15 cellular contexts compared by ENCODE assay signal in genomic region chrX:9953396-9953795, GRCh38. TPM values are rescaled to one million over a fixed set of nuclear protein-coding genes. Genes with fewer than 3 reads are reported as not detected.
A peak's percentile ranks its signal among the peaks of the same experiment; 100 is the strongest.
DNase-seq lines count a peak whose midpoint lies in the region; ATAC-seq and TF ChIP-seq lines count a peak whose summit lies in the region.
"Had no signal": no experiment of that assay in that cellular context is flagged by ENCODE, and none has a peak within 500 bp of the region (broad histone marks: within the 10 kb centered on the region; RNA-seq: fewer than 3 reads in every experiment).

No MANE protein-coding gene starts in this region.

- peaks cover 13% of the 10 kb centered on the region for H3K4me1 ChIP-seq in IMR-90 (ENCODE audit: control insufficient read depth, insufficient read depth, low read length)
- H3K4me1 ChIP-seq: A549, HAP-1 had no signal

- no peak overlapping the region for H4K8ac ChIP-seq in IMR-90 (ENCODE audit: low read depth in 2 of 2, low read length in 2 of 2)

- no peaks in the 10 kb centered on the region for H3K79me1 ChIP-seq in IMR-90 (ENCODE audit: low read depth in 1 of 2, low read length in 2 of 2)

- H3K9me3 ChIP-seq in IMR-90 (ENCODE audit: control insufficient read depth, insufficient read depth, low read length) = peaks cover 9% of the 10 kb centered on the region; the same call in 1 of the 2 replicates
- peaks cover 11% of the 10 kb centered on the region; the same call in 1 of the 2 replicates for H3K9me3 ChIP-seq in SU-DHL-6 (ENCODE audit: insufficient read depth, low read length)
- H3K9me3 ChIP-seq: A549, HAP-1 had no signal

- H2AK5ac ChIP-seq in IMR-90 (ENCODE audit: low read depth, low read length) = no peak overlapping the region

- H3K79me2 ChIP-seq in SU-DHL-6 (ENCODE audit: insufficient read depth, low read length) = no peaks in the 10 kb centered on the region

- H2BK120ac ChIP-seq in IMR-90 (ENCODE audit: low read depth, low read length) = peak overlapping the region; percentile 60

- peaks cover 14% of the 10 kb centered on the region; the same call in 1 of the 2 replicates for H3F3A ChIP-seq in SU-DHL-6 (ENCODE audit: insufficient read depth)

- H3K27ac ChIP-seq in IMR-90 (ENCODE audit: insufficient read depth, low read length) (no peak overlapping the region), SU-DHL-6 (ENCODE audit: low read depth, low read length) (peak overlapping the region; percentile 86)
- H3K27ac ChIP-seq: A549 had no signal

- no peak overlapping the region for H4K5ac ChIP-seq in IMR-90 (ENCODE audit: low read depth, low read length)

- H3K36me3 Mint-ChIP-seq in MCF 10A (ENCODE audit: insufficient read depth, unreplicated experiment) = peaks cover 7% of the 10 kb centered on the region
- H3K36me3 Mint-ChIP-seq: CD14-positive monocyte; CD8-positive, alpha-beta T cell had no signal

- peak overlapping the region; percentile 42; the same call in 1 of the 2 replicates for H2BK20ac ChIP-seq in IMR-90 (ENCODE audit: low read depth, low read length)

- intact Hi-C loops in IMR-90 (cut with micrococcal nuclease) (no loop called here), MCF 10A (cut with micrococcal nuclease) (no loop called here), left ventricle myocardium superior (cut with micrococcal nuclease) (no loop called here)

- no peak for TF ChIP-seq RAD21 in IMR-90 (IDR thresholded peaks at IDR 0.05; ENCODE audit: low read length)

- no peaks in the 10 kb centered on the region for H3K9me2 ChIP-seq in SU-DHL-6 (replicated peaks; ENCODE audit: insufficient read depth, low read length)

- H3K4me3 ChIP-seq in IMR-90 (ENCODE audit: insufficient read depth, low read depth, low read length) (no peak overlapping the region), SU-DHL-6 (ENCODE audit: insufficient read depth, low read length, poor library complexity, severe bottlenecking) (no peak overlapping the region)
- H3K4me3 ChIP-seq: A549, HAP-1 had no signal

- DNase-seq in IMR-90 (no peak), NAMALWA (ENCODE audit: low spot score) (peak; percentile 4), MCF 10A (ENCODE audit: unreplicated experiment) (no peak), left ventricle myocardium superior (no peak), GM03348 (ENCODE audit: low spot score) (no peak)
- DNase-seq: CD8-positive, alpha-beta T cell; COR-L47; DMS153; DMS79 treated with DMSO at 0.1 percent for 48 hours; GDM1 had no signal

- H3K27ac Mint-ChIP-seq in MCF 10A (ENCODE audit: low read depth, unreplicated experiment) = no peak overlapping the region
- H3K27ac Mint-ChIP-seq: CD14-positive monocyte; CD8-positive, alpha-beta T cell had no signal

- H3K4me2 ChIP-seq in IMR-90 (ENCODE audit: low read depth, low read length) (no peak overlapping the region), SU-DHL-6 (ENCODE audit: low read depth, low read length, poor library complexity, severe bottlenecking) (peak overlapping the region; percentile 38)
- H3K4me2 ChIP-seq: A549 had no signal

- H3K23ac ChIP-seq in IMR-90 (ENCODE audit: low read depth, low read length) = no peak overlapping the region

- H3K9me3 Mint-ChIP-seq in MCF 10A (ENCODE audit: unreplicated experiment) = no peaks in the 10 kb centered on the region
- H3K9me3 Mint-ChIP-seq: CD8-positive, alpha-beta T cell had no signal

- in situ Hi-C loops in IMR-90 (cut with MboI; ENCODE audit: low sequenced_read_pairs) = no loop called here

- H2BK15ac ChIP-seq in IMR-90 (ENCODE audit: low read depth, low read length) = peak overlapping the region; percentile 68; the same call in 1 of the 3 replicates

- TF ChIP-seq POLR2A in IMR-90 (IDR thresholded peaks at IDR 0.05; ENCODE audit: low read depth, low read length) = no peak

- no peak overlapping the region for H2BK5ac ChIP-seq in IMR-90 (ENCODE audit: low read depth, low read length, poor library complexity, severe bottlenecking)

- no peak overlapping the region for H3K14ac ChIP-seq in IMR-90 (replicated peaks; ENCODE audit: low read depth, low read length)

- BruUV-seq in IMR-90 (replicated peaks; lab: Mats Ljungman, UMichigan) = no TSS peak
- BruUV-seq in MCF 10A (replicated peaks; lab: Mats Ljungman, UMichigan) = no TSS peak

- H4K20me1 ChIP-seq in IMR-90 (ENCODE audit: insufficient read depth, low read length) = no peaks in the 10 kb centered on the region
- H4K20me1 ChIP-seq in SU-DHL-6 (ENCODE audit: low read depth, low read length) = no peaks in the 10 kb centered on the region

- H3K4ac ChIP-seq in IMR-90 (ENCODE audit: low read depth, low read length) = peak overlapping the region; percentile 32; the same call in 1 of the 2 replicates

- H3K36me3 ChIP-seq in IMR-90 (ENCODE audit: control insufficient read depth, insufficient read depth, low read length) = no peaks in the 10 kb centered on the region
- H3K36me3 ChIP-seq in SU-DHL-6 (ENCODE audit: low read length) = no peaks in the 10 kb centered on the region
- H3K36me3 ChIP-seq: HAP-1 had no signal

- no peak overlapping the region for H2AK9ac ChIP-seq in IMR-90 (replicated peaks; ENCODE audit: low read depth, low read length, poor library complexity)

- WGBS in IMR-90 (ENCODE audit: extremely low coverage in 2 of 2, insufficient read length in 1 of 2), 2 experiments = 86% methylated on average over 1 of the region's 2 CpGs; no CpG with 5 or more reads in 1 of the 2 experiments

- dilution Hi-C loops in IMR-90 (cut with HindIII; ENCODE audit: low sequenced_read_pairs, unreplicated experiment) = no loop called here

- no peak overlapping the region for H4K91ac ChIP-seq in IMR-90 (ENCODE audit: insufficient read depth, low read depth, low read length)

- H3K9ac ChIP-seq in IMR-90 (ENCODE audit: low read depth, low read length) (no peak overlapping the region), SU-DHL-6 (ENCODE audit: low read length) (0 out of 2 replicates have a peak overlapping the region, but pooled peaks have one; percentile 11)

- CTCF ChIA-PET in IMR-90 (lab: Yijun Ruan, JAX) (no interaction called here), MCF 10A (lab: Yijun Ruan, JAX) (no interaction called here)

- no peak overlapping the region for H3K56ac ChIP-seq in IMR-90 (ENCODE audit: extremely low read depth, insufficient read depth, low read length)

- H3K18ac ChIP-seq in IMR-90 (ENCODE audit: low read depth, low read length) = peak overlapping the region; percentile 24; the same call in 1 of the 2 replicates

- ATAC-seq in IMR-90 (ENCODE audit: low read depth) (no peak), left ventricle myocardium superior (no peak)
- ATAC-seq: A549; CD8-positive, alpha-beta T cell had no signal

- peaks cover 4% of the 10 kb centered on the region for H3K27me3 Mint-ChIP-seq in MCF 10A (ENCODE audit: insufficient read depth, unreplicated experiment)

- POLR2A ChIA-PET in IMR-90 (lab: Charles Lee; ENCODE audit: unreplicated experiment) = no interaction called here
- POLR2A ChIA-PET in MCF 10A (lab: Yijun Ruan, JAX) = interaction anchor here (0.7 kb wide), 1 partner anchor 117 kb away, joined by 5 read pairs; no protein-coding TSS in a partner anchor

- no peak overlapping the region for H2AFZ ChIP-seq in IMR-90 (replicated peaks; ENCODE audit: low read length, poor library complexity)
- H2AFZ ChIP-seq in SU-DHL-6 (ENCODE audit: low read depth, low read length, severe bottlenecking) = no peak overlapping the region

- H3K27me3 ChIP-seq in IMR-90 (ENCODE audit: control insufficient read depth, insufficient read depth, low read length) (no peaks in the 10 kb centered on the region), SU-DHL-6 (ENCODE audit: low read length) (no peaks in the 10 kb centered on the region)

- H3K4me3 Mint-ChIP-seq in MCF 10A (ENCODE audit: unreplicated experiment) = no peak overlapping the region
- H3K4me3 Mint-ChIP-seq: CD14-positive monocyte; CD8-positive, alpha-beta T cell had no signal

- TF ChIP-seq CTCF in IMR-90 (conservative IDR thresholded peaks at IDR 0.05; ENCODE audit: low read depth, low read length) (no peak), SU-DHL-6 (IDR thresholded peaks at IDR 0.05; ENCODE audit: insufficient read depth, low read length, poor library complexity, severe bottlenecking) (no peak), MCF 10A (IDR thresholded peaks at IDR 0.05; ENCODE audit: unreplicated experiment) (no peak)

- H3K4me1 Mint-ChIP-seq in MCF 10A (ENCODE audit: insufficient read depth, unreplicated experiment) = no peaks in the 10 kb centered on the region

- 0 out of 2 replicates have a peak, but pooled peaks cover 2% of the 10 kb centered on the region for H3K9me1 ChIP-seq in IMR-90 (ENCODE audit: insufficient read depth, low read length)

TF ChIP-seq in IMR-90, 13 proteins besides CTCF, POLR2A, EP300 and RAD21:
- TF ChIP-seq RCOR1 (IDR thresholded peaks at IDR 0.05; ENCODE audit: insufficient replicate concordance, low read length) (no peak), CHD1 (IDR thresholded peaks at IDR 0.05; ENCODE audit: low read depth, low read length) (no peak), MAFK (IDR thresholded peaks at IDR 0.05; ENCODE audit: low read depth, low read length) (no peak), MAZ (IDR thresholded peaks at IDR 0.05; ENCODE audit: borderline replicate concordance, low read depth, low read length) (no peak), BHLHE40 (IDR thresholded peaks at IDR 0.05; ENCODE audit: low read depth, low read length) (no peak), FOS (IDR thresholded peaks at IDR 0.05; ENCODE audit: low read depth, low read length) (no peak)
- TF ChIP-seq, protein P1, sequence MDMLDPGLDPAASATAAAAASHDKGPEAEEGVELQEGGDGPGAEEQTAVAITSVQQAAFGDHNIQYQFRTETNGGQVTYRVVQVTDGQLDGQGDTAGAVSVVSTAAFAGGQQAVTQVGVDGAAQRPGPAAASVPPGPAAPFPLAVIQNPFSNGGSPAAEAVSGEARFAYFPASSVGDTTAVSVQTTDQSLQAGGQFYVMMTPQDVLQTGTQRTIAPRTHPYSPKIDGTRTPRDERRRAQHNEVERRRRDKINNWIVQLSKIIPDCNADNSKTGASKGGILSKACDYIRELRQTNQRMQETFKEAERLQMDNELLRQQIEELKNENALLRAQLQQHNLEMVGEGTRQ (IDR thresholded peaks at IDR 0.05; ENCODE audit: low read depth, low read length) = no peak

RNA-seq across cellular contexts. Expression of gene CLDN34, which starts 13.8 kb away (rescaled TPM):
- under 0.01 TPM in 1 of 2 replicates, not detected in the other for total RNA-seq in IMR-90 (2012; rRNA removed)
- 0.14 TPM in 2 replicates for polyA plus RNA-seq in IMR-90 (2012; rRNA removed)
- polyA plus RNA-seq in IMR-90 (2012; cell fraction: cytosol; rRNA removed) = 0.05 TPM in 1 of 2 replicates, not detected in the other
- polyA plus RNA-seq in IMR-90 (2012; cell fraction: nucleus; rRNA removed; ENCODE audit: low replicate concordance) = 0.28 and 1.8 TPM in 2 replicates
- not detected in 2 replicates for total RNA-seq in MCF 10A (2022)
- total RNA-seq in left ventricle myocardium superior = not detected
- total RNA-seq: CD8-positive, alpha-beta T cell had no signal
- polyA plus RNA-seq: A549, BJ, CD14-positive monocyte had no signal
